Comparison of ENCODE assay signal across 17 cellular contexts in the genomic region with DNA sequence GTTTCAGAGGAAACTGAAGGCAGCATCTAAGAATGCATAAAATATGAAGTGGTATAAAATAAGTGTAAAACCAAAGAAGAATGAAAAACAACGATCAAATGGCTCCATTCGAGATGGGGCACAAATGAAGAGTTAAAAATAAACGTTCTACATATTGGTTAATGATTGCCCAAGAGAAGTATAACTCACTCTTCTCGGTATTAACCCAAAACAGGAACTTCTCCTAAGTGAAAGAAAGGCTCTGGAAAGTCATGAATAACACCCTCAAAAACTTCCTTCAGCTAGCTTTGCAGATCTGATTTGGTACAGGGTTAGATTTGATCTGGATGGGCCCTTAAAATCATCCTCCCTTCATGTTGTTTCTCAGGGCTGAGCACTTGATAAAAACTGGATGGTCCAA.
DNase-seq lines count a peak whose midpoint lies in the region; ATAC-seq lines count a peak whose summit lies in the region.
"Had no signal": no experiment of that assay in that cellular context is flagged by ENCODE, and none has a peak within 500 bp of the region (broad histone marks: within the 10 kb centered on the region; RNA-seq: fewer than 3 reads in every experiment).

No MANE protein-coding gene starts in this region.

- no peak overlapping the region for H3K27ac Mint-ChIP-seq in activated CD8-positive, alpha-beta T cell treated with anti-CD3 and anti-CD28 coated beads, Interleukin-2, amount 10 ng/mL, durations not matched to agents 7 days and 5 days
- H3K27ac Mint-ChIP-seq: CD8-positive, alpha-beta memory T cell; H9 had no signal

- ATAC-seq in GM19467 (IDR thresholded peaks at IDR 0.05; ENCODE audit: unreplicated experiment) = peak; percentile 45
- ATAC-seq in HG03378 (IDR thresholded peaks at IDR 0.05; ENCODE audit: unreplicated experiment) = peak; percentile 48
- no peak for ATAC-seq in HG02623 (IDR thresholded peaks at IDR 0.05; ENCODE audit: unreplicated experiment)
- ATAC-seq in GM19328 (IDR thresholded peaks at IDR 0.05; ENCODE audit: unreplicated experiment) = no peak
- ATAC-seq in activated CD8-positive, alpha-beta T cell treated with anti-CD3 and anti-CD28 coated beads, Interleukin-2, amount 10 ng/mL, durations not matched to agents 7 days and 5 days = no peak
- no peak for ATAC-seq in HG03045 (IDR thresholded peaks at IDR 0.05; ENCODE audit: unreplicated experiment)
- ATAC-seq: sciatic nerve had no signal

- POLR2A ChIA-PET in activated CD8-positive, alpha-beta T cell treated with anti-CD3 and anti-CD28 coated beads, Interleukin-2, amount 10 ng/mL, durations not matched to agents 7 days and 5 days (lab: Charles Lee) = no interaction called here

- H3K27me3 Mint-ChIP-seq in activated CD8-positive, alpha-beta T cell treated with anti-CD3 and anti-CD28 coated beads, Interleukin-2, amount 10 ng/mL, durations not matched to agents 7 days and 5 days (ENCODE audit: low read depth) = peaks cover under 1% of the 10 kb centered on the region
- H3K27me3 Mint-ChIP-seq: CD8-positive, alpha-beta memory T cell; central memory CD8-positive, alpha-beta T cell had no signal

- no peak overlapping the region for H3K4me3 Mint-ChIP-seq in activated CD8-positive, alpha-beta T cell treated with anti-CD3 and anti-CD28 coated beads, Interleukin-2, amount 10 ng/mL, durations not matched to agents 7 days and 5 days
- H3K4me3 Mint-ChIP-seq: CD8-positive, alpha-beta memory T cell; central memory CD8-positive, alpha-beta T cell; H9 had no signal

- H3K9me3 Mint-ChIP-seq in activated CD8-positive, alpha-beta T cell treated with anti-CD3 and anti-CD28 coated beads, Interleukin-2, amount 10 ng/mL, durations not matched to agents 7 days and 5 days (ENCODE audit: insufficient read depth) = peaks cover 5% of the 10 kb centered on the region
- H3K9me3 Mint-ChIP-seq: CD8-positive, alpha-beta memory T cell; central memory CD8-positive, alpha-beta T cell; H9 had no signal

- DNase-seq in CD1c-positive myeloid dendritic cell (ENCODE audit: extremely low spot score) (peak; percentile 76), SKM-1 (lab: John Stamatoyannopoulos, UW; ENCODE audit: unreplicated experiment) (peak; percentile 52)
- DNase-seq in activated CD8-positive, alpha-beta T cell treated with anti-CD3 and anti-CD28 coated beads, Interleukin-2, amount 10 ng/mL, durations not matched to agents 7 days and 5 days = no peak
- DNase-seq: activated effector memory CD4-positive, alpha-beta T cell treated with Interleukin-2 at 50 U/mL for 16 hours; amniotic stem cell; CD8-positive, alpha-beta memory T cell; H9; NCI-H1694 treated with DMSO at 0.1 percent for 48 hours; NCI-H510A; stimulated activated CD4-positive, alpha-beta T cell treated with anti-CD3 and anti-CD28 coated beads, Interleukin-2, amount 100 ng/mL, for 48 hours had no signal

- H3K4me1 Mint-ChIP-seq in activated CD8-positive, alpha-beta T cell treated with anti-CD3 and anti-CD28 coated beads, Interleukin-2, amount 10 ng/mL, durations not matched to agents 7 days and 5 days (ENCODE audit: low read depth) = peaks cover 3% of the 10 kb centered on the region
- H3K4me1 Mint-ChIP-seq: H9 had no signal

- H3K36me3 Mint-ChIP-seq in activated CD8-positive, alpha-beta T cell treated with anti-CD3 and anti-CD28 coated beads, Interleukin-2, amount 10 ng/mL, durations not matched to agents 7 days and 5 days (ENCODE audit: low read depth) = no peaks in the 10 kb centered on the region

- CTCF ChIA-PET in activated CD8-positive, alpha-beta T cell treated with anti-CD3 and anti-CD28 coated beads, Interleukin-2, amount 10 ng/mL, durations not matched to agents 7 days and 5 days (lab: Charles Lee) = no interaction called here

Comparison
In these comparisons a context has a peak if more than half of its experiments do, and no peak if none do; other contexts are left out.
1. ATAC-seq: peak in GM19467 (single experiment) and HG03378 (single experiment); none in HG02623 (single experiment), GM19328 (single experiment), activated CD8-positive, alpha-beta T cell treated with anti-CD3 and anti-CD28 coated beads, Interleukin-2, amount 10 ng/mL, durations not matched to agents 7 days and 5 days (single experiment) and HG03045 (single experiment).